In the genomic region with DNA sequence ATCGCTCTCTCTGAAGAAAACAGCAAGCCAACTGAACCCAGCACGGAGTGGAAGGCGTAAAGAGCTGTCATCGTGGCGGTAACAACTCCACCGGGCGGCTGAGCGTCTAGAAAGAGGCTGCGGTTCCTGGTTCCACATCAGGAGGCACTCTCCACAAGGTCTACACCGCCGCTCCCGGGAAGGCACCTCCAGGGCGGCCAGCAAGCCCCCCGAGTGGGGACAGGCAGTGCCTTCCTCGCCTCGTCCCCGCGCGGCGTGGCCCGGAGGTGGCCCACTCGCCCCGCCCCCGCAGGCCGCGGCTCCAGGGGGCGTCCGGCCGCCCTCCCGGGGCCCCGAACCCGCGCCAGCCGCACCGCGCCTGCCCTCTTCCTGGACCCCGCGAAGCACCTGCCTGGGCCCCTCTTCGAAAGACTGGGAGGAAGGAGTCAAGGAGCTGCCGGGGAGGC, we compare ENCODE assay signal across 8 cellular contexts. TPM values are rescaled to one million over a fixed set of nuclear protein-coding genes. Genes with fewer than 3 reads are reported as not detected.
A peak's percentile ranks its signal among the peaks of the same experiment; 100 is the strongest.
DNase-seq lines count a peak whose midpoint lies in the region; ATAC-seq, FAIRE-seq and TF ChIP-seq lines count a peak whose summit lies in the region.

No MANE protein-coding gene starts in this region.

- peaks cover 25% of the 10 kb centered on the region for H3K4me1 Mint-ChIP-seq in activated naive CD8-positive, alpha-beta T cell treated with anti-CD3 and anti-CD28 coated beads, Interleukin-2, amount 50 U/mL, for 24 hours

- no peaks in the 10 kb centered on the region for H3K27me3 ChIP-seq in gastrocnemius medialis

- no peaks in the 10 kb centered on the region for H3K9me3 Mint-ChIP-seq in activated naive CD8-positive, alpha-beta T cell treated with anti-CD3 and anti-CD28 coated beads, Interleukin-2, amount 50 U/mL, for 24 hours

- H3K9me3 ChIP-seq in gastrocnemius medialis, result no peaks in the 10 kb centered on the region

- peak; percentile 33 for TF ChIP-seq CTCF in AG09319 (IDR thresholded peaks at IDR 0.05; ENCODE audit: low read depth, low read length)
- TF ChIP-seq CTCF in gastrocnemius medialis (IDR thresholded peaks at IDR 0.05 in 4 of 5, conservative IDR thresholded peaks at IDR 0.05 in 1 of 5), result peak in 4 of 5 experiments; percentile 10 to 28 (median 19)
- TF ChIP-seq CTCF in D721Med (IDR thresholded peaks at IDR 0.05; ENCODE audit: insufficient read depth, missing control alignments), result no peak

- peak overlapping the region; percentile 92 to 96 (median 94) for H3K27ac ChIP-seq in gastrocnemius medialis

- ATAC-seq in GM18868 (IDR thresholded peaks at IDR 0.05; ENCODE audit: unreplicated experiment) (peak; percentile 38), HG03103 (IDR thresholded peaks at IDR 0.05; ENCODE audit: low read depth, unreplicated experiment) (peak; percentile 30), gastrocnemius medialis (peak; percentile 34 to 43)
- peak; percentile 37 for ATAC-seq in activated naive CD8-positive, alpha-beta T cell treated with anti-CD3 and anti-CD28 coated beads, Interleukin-2, amount 50 U/mL, for 24 hours

- no peaks in the 10 kb centered on the region for H3K36me3 ChIP-seq in gastrocnemius medialis

- H3K4me3 ChIP-seq in gastrocnemius medialis, result peak overlapping the region; percentile 85 to 96 (median 90)

- FAIRE-seq in D721Med (lab: Jason Lieb, UNC), result no peak

- in situ Hi-C loops in gastrocnemius medialis (cut with MboI; ENCODE audit: low sequenced_read_pairs in 4 of 4), result loop anchor here in 1 of 4 donors (5.0 kb wide), 1 partner anchor 62 kb away; no protein-coding TSS in a partner anchor

- intact Hi-C loops in gastrocnemius medialis (cut with DNase I; ENCODE audit: low total_unique reads), result loop anchor here (1.0 to 5.0 kb wide), 3 partner anchors 17 to 287 kb away; no protein-coding TSS in a partner anchor

- H3K4me1 ChIP-seq in gastrocnemius medialis, result peaks cover 15 to 29% of the 10 kb centered on the region in 2 donors

- peak overlapping the region; percentile 86 for H3K27ac Mint-ChIP-seq in activated naive CD8-positive, alpha-beta T cell treated with anti-CD3 and anti-CD28 coated beads, Interleukin-2, amount 50 U/mL, for 24 hours

- H3K36me3 Mint-ChIP-seq in activated naive CD8-positive, alpha-beta T cell treated with anti-CD3 and anti-CD28 coated beads, Interleukin-2, amount 50 U/mL, for 24 hours (ENCODE audit: low read depth), result peaks cover 3% of the 10 kb centered on the region

- DNase-seq in AG09319 (ENCODE audit: extremely low read depth, low read depth), result no peak
- peak; percentile 50 for DNase-seq in RPMI8226
- peak; percentile 59 for DNase-seq in activated naive CD8-positive, alpha-beta T cell treated with anti-CD3 and anti-CD28 coated beads, Interleukin-2, amount 50 U/mL, for 24 hours
- DNase-seq in hippocampal formation (lab: John Stamatoyannopoulos, UW), result peak; percentile 41 to 69
- DNase-seq in gastrocnemius medialis, result peak; percentile 11 to 28
- DNase-seq in D721Med (ENCODE audit: insufficient read length, low spot score), result no peak

- peak overlapping the region; percentile 91 for H3K4me3 Mint-ChIP-seq in activated naive CD8-positive, alpha-beta T cell treated with anti-CD3 and anti-CD28 coated beads, Interleukin-2, amount 50 U/mL, for 24 hours

- TF ChIP-seq POLR2A in gastrocnemius medialis (IDR thresholded peaks at IDR 0.05), result no peak

- peaks cover 2% of the 10 kb centered on the region for H3K27me3 Mint-ChIP-seq in activated naive CD8-positive, alpha-beta T cell treated with anti-CD3 and anti-CD28 coated beads, Interleukin-2, amount 50 U/mL, for 24 hours

RNA-seq across cellular contexts. Expression of a gene that starts 0.7 kb away (rescaled TPM):
- total RNA-seq in gastrocnemius medialis, result 10 to 100 TPM; 15.5 to 19.4 (median 18.6) TPM

Comparison
In these comparisons a context has a peak if more than half of its experiments do, and no peak if none do; other contexts are left out.
1. DNase-seq: peak in RPMI8226 (single experiment), activated naive CD8-positive, alpha-beta T cell treated with anti-CD3 and anti-CD28 coated beads, Interleukin-2, amount 50 U/mL, for 24 hours (single experiment), hippocampal formation (2 of 2) and gastrocnemius medialis (2 of 2); none in AG09319 (single experiment) and D721Med (single experiment).
2. Peak in every context shown above with its lines, with median percentiles within 50 percentile points of each other: ATAC-seq.